In genomic region chr17:16443390-16444257, GRCh38 we compare ENCODE assay signal across 1 cellular context.
TF ChIP-seq lines count a peak whose summit lies in the region.

No MANE protein-coding gene starts in this region.

TF ChIP-seq in HepG2, 621 proteins besides CTCF, POLR2A, EP300 and RAD21 (continued from another document):
- TF ChIP-seq NCOA5 (CRISPR knock-in tag; IDR thresholded peaks at IDR 0.05) (0 out of 2 replicates have a peak, but pooled peaks have one; percentile 19), KLF16 (CRISPR knock-in tag; IDR thresholded peaks at IDR 0.05) (0 out of 4 replicates have a peak, but pooled peaks of 1 of the 2 experiments have one; percentile 17), PCBP1 (IDR thresholded peaks at IDR 0.05; ENCODE audit: borderline replicate concordance, low read depth, low read length) (0 out of 2 replicates have a peak, but pooled peaks have one; percentile 59), SALL1 (CRISPR knock-in tag; IDR thresholded peaks at IDR 0.05) (no peak; the same call in 1 of the 2 replicates), MYC (CRISPR knock-in tag; IDR thresholded peaks at IDR 0.05; ENCODE audit: borderline replicate concordance) (peak; percentile 41; the same call in 1 of the 2 replicates), AGO2 (optimal IDR thresholded peaks at IDR 0.05; ENCODE audit: low read depth, low read length) (peak; percentile 100), DZIP1 (CRISPR knock-in tag; IDR thresholded peaks at IDR 0.05) (0 out of 2 replicates have a peak, but pooled peaks have one; percentile 68), ZNF33B (CRISPR knock-in tag; IDR thresholded peaks at IDR 0.05) (0 out of 2 replicates have a peak, but pooled peaks have one; percentile 37), NR2F6 (IDR thresholded peaks at IDR 0.05) (no peak), NR2F6 (CRISPR knock-in tag; IDR thresholded peaks at IDR 0.05) (no peak), TARDBP (CRISPR knock-in tag; IDR thresholded peaks at IDR 0.05) (peak; percentile 57), RBM22 (optimal IDR thresholded peaks at IDR 0.05; ENCODE audit: low read length) (peak; percentile 85), CBX1 (IDR thresholded peaks at IDR 0.05; ENCODE audit: low read depth) (peak; percentile 38), HOXA3 (CRISPR knock-in tag; IDR thresholded peaks at IDR 0.05) (peak; percentile 61), ZBTB38 (CRISPR knock-in tag; IDR thresholded peaks at IDR 0.05) (peak; percentile 87), NFE2 (CRISPR knock-in tag; IDR thresholded peaks at IDR 0.05) (no peak), ZNF570 (CRISPR knock-in tag; IDR thresholded peaks at IDR 0.05; ENCODE audit: borderline replicate concordance) (no peak), ZNF670 (CRISPR knock-in tag; IDR thresholded peaks at IDR 0.05; ENCODE audit: borderline replicate concordance) (no peak), SNAPC2 (CRISPR knock-in tag; IDR thresholded peaks at IDR 0.05) (no peak), SMYD3 (CRISPR knock-in tag; IDR thresholded peaks at IDR 0.05) (0 out of 2 replicates have a peak, but pooled peaks have one; percentile 34), MATR3 (CRISPR knock-in tag; IDR thresholded peaks at IDR 0.05) (no peak), RBFOX2 (IDR thresholded peaks at IDR 0.05; ENCODE audit: low read depth, low read length) (peak; percentile 92), PAF1 (CRISPR knock-in tag; IDR thresholded peaks at IDR 0.05) (peak; percentile 97), ZNF317 (CRISPR knock-in tag; IDR thresholded peaks at IDR 0.05) (no peak), MED1 (CRISPR knock-in tag; IDR thresholded peaks at IDR 0.05) (no peak), FOXP1 (IDR thresholded peaks at IDR 0.05) (no peak), FOXP1 (CRISPR knock-in tag; IDR thresholded peaks at IDR 0.05) (no peak), RCOR2 (CRISPR knock-in tag; IDR thresholded peaks at IDR 0.05) (no peak), HNRNPL (IDR thresholded peaks at IDR 0.05; ENCODE audit: low read depth, low read length) (peak; percentile 90; the same call in 1 of the 2 replicates), ONECUT2 (CRISPR knock-in tag; IDR thresholded peaks at IDR 0.05) (0 out of 2 replicates have a peak, but pooled peaks have one; percentile 44), ZNF263 (CRISPR knock-in tag; IDR thresholded peaks at IDR 0.05) (0 out of 2 replicates have a peak, but pooled peaks have one; percentile 13), ZNF225 (CRISPR knock-in tag; IDR thresholded peaks at IDR 0.05) (0 out of 2 replicates have a peak, but pooled peaks have one; percentile 7), ZNF160 (CRISPR knock-in tag; IDR thresholded peaks at IDR 0.05) (0 out of 2 replicates have a peak, but pooled peaks have one; percentile 25), TAF1 (CRISPR knock-in tag; IDR thresholded peaks at IDR 0.05) (no peak), SOX5 (CRISPR knock-in tag; IDR thresholded peaks at IDR 0.05; ENCODE audit: borderline replicate concordance) (0 out of 2 replicates have a peak, but pooled peaks have one; percentile 7), RXRA (CRISPR knock-in tag; IDR thresholded peaks at IDR 0.05) (peak; percentile 13; the same call in 1 of the 2 replicates), POLR2AphosphoS5 (IDR thresholded peaks at IDR 0.05; ENCODE audit: low read depth, low read length) (peak; percentile 17), MAFG (CRISPR knock-in tag; IDR thresholded peaks at IDR 0.05) (no peak), ATF1 (CRISPR knock-in tag; IDR thresholded peaks at IDR 0.05) (no peak), GMEB1 (CRISPR knock-in tag; IDR thresholded peaks at IDR 0.05; ENCODE audit: borderline replicate concordance) (0 out of 2 replicates have a peak, but pooled peaks have one; percentile 20), UBTF (CRISPR knock-in tag; IDR thresholded peaks at IDR 0.05) (no peak; the same call in 1 of the 2 replicates), ZNF224 (CRISPR knock-in tag; IDR thresholded peaks at IDR 0.05) (peak; percentile 79; the same call in 1 of the 2 replicates), RARG (CRISPR knock-in tag; IDR thresholded peaks at IDR 0.05; ENCODE audit: low read depth) (no peak), ZSCAN21 (CRISPR knock-in tag; IDR thresholded peaks at IDR 0.05; ENCODE audit: borderline replicate concordance) (no peak; the same call in 1 of the 2 replicates), ZNF264 (CRISPR knock-in tag; IDR thresholded peaks at IDR 0.05) (0 out of 2 replicates have a peak, but pooled peaks have one; percentile 18), ERF (CRISPR knock-in tag; IDR thresholded peaks at IDR 0.05) (no peak)
- TF ChIP-seq, protein P1, sequence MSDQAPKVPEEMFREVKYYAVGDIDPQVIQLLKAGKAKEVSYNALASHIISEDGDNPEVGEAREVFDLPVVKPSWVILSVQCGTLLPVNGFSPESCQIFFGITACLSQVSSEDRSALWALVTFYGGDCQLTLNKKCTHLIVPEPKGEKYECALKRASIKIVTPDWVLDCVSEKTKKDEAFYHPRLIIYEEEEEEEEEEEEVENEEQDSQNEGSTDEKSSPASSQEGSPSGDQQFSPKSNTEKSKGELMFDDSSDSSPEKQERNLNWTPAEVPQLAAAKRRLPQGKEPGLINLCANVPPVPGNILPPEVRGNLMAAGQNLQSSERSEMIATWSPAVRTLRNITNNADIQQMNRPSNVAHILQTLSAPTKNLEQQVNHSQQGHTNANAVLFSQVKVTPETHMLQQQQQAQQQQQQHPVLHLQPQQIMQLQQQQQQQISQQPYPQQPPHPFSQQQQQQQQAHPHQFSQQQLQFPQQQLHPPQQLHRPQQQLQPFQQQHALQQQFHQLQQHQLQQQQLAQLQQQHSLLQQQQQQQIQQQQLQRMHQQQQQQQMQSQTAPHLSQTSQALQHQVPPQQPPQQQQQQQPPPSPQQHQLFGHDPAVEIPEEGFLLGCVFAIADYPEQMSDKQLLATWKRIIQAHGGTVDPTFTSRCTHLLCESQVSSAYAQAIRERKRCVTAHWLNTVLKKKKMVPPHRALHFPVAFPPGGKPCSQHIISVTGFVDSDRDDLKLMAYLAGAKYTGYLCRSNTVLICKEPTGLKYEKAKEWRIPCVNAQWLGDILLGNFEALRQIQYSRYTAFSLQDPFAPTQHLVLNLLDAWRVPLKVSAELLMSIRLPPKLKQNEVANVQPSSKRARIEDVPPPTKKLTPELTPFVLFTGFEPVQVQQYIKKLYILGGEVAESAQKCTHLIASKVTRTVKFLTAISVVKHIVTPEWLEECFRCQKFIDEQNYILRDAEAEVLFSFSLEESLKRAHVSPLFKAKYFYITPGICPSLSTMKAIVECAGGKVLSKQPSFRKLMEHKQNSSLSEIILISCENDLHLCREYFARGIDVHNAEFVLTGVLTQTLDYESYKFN (CRISPR knock-in tag; conservative IDR thresholded peaks at IDR 0.05), result 0 out of 2 replicates have a peak, but pooled peaks have one; percentile 16
- TF ChIP-seq, protein P2, sequence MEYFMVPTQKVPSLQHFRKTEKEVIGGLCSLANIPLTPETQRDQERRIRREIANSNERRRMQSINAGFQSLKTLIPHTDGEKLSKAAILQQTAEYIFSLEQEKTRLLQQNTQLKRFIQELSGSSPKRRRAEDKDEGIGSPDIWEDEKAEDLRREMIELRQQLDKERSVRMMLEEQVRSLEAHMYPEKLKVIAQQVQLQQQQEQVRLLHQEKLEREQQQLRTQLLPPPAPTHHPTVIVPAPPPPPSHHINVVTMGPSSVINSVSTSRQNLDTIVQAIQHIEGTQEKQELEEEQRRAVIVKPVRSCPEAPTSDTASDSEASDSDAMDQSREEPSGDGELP (IDR thresholded peaks at IDR 0.05; ENCODE audit: borderline replicate concordance, low read depth), result no peak
- TF ChIP-seq, protein P3, sequence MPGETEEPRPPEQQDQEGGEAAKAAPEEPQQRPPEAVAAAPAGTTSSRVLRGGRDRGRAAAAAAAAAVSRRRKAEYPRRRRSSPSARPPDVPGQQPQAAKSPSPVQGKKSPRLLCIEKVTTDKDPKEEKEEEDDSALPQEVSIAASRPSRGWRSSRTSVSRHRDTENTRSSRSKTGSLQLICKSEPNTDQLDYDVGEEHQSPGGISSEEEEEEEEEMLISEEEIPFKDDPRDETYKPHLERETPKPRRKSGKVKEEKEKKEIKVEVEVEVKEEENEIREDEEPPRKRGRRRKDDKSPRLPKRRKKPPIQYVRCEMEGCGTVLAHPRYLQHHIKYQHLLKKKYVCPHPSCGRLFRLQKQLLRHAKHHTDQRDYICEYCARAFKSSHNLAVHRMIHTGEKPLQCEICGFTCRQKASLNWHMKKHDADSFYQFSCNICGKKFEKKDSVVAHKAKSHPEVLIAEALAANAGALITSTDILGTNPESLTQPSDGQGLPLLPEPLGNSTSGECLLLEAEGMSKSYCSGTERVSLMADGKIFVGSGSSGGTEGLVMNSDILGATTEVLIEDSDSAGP (CRISPR knock-in tag; IDR thresholded peaks at IDR 0.05; ENCODE audit: borderline replicate concordance), result peak; percentile 59
- TF ChIP-seq, protein P4, sequence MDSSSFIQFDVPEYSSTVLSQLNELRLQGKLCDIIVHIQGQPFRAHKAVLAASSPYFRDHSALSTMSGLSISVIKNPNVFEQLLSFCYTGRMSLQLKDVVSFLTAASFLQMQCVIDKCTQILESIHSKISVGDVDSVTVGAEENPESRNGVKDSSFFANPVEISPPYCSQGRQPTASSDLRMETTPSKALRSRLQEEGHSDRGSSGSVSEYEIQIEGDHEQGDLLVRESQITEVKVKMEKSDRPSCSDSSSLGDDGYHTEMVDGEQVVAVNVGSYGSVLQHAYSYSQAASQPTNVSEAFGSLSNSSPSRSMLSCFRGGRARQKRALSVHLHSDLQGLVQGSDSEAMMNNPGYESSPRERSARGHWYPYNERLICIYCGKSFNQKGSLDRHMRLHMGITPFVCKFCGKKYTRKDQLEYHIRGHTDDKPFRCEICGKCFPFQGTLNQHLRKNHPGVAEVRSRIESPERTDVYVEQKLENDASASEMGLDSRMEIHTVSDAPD (CRISPR knock-in tag; IDR thresholded peaks at IDR 0.05), result 0 out of 2 replicates have a peak, but pooled peaks have one; percentile 39
- TF ChIP-seq, protein P5, sequence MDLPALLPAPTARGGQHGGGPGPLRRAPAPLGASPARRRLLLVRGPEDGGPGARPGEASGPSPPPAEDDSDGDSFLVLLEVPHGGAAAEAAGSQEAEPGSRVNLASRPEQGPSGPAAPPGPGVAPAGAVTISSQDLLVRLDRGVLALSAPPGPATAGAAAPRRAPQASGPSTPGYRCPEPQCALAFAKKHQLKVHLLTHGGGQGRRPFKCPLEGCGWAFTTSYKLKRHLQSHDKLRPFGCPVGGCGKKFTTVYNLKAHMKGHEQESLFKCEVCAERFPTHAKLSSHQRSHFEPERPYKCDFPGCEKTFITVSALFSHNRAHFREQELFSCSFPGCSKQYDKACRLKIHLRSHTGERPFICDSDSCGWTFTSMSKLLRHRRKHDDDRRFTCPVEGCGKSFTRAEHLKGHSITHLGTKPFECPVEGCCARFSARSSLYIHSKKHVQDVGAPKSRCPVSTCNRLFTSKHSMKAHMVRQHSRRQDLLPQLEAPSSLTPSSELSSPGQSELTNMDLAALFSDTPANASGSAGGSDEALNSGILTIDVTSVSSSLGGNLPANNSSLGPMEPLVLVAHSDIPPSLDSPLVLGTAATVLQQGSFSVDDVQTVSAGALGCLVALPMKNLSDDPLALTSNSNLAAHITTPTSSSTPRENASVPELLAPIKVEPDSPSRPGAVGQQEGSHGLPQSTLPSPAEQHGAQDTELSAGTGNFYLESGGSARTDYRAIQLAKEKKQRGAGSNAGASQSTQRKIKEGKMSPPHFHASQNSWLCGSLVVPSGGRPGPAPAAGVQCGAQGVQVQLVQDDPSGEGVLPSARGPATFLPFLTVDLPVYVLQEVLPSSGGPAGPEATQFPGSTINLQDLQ (CRISPR knock-in tag; IDR thresholded peaks at IDR 0.05), result 0 out of 2 replicates have a peak, but pooled peaks have one; percentile 27
